Comparison of ENCODE assay signal across 15 cellular contexts in the genomic region with DNA sequence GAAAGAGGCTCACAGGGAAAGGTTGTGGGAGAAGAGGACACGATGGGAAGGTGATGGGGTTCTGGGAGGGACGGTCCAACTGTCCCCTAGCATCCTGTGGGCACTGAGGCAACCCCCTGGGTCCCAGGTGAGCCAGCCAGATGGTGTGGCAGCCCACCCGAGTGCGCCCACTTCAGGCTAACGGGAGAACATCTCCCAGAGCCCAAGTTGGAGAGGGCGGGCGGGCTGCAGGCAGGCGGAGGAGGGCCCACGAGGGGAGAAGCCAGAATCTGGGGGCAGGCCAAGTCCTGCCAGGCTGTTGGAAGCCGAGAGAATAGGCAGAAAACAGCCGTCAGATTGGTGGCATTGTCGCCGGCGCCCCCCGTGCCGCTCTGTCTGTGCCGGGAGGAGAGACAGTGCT. TPM values are rescaled to one million over a fixed set of nuclear protein-coding genes. Genes with fewer than 3 reads are reported as not detected.
DNase-seq lines count a peak whose midpoint lies in the region; ATAC-seq, FAIRE-seq and TF ChIP-seq lines count a peak whose summit lies in the region.
"Had no signal": no experiment of that assay in that cellular context is flagged by ENCODE, and none has a peak within 500 bp of the region (broad histone marks: within the 10 kb centered on the region; RNA-seq: fewer than 3 reads in every experiment).

No MANE protein-coding gene starts in this region.

- H3K9me2 ChIP-seq in Karpas-422 (replicated peaks; ENCODE audit: insufficient read depth, low read length) = no peaks in the 10 kb centered on the region

- H3K4me3 ChIP-seq in GM06990 (replicated peaks; ENCODE audit: low read depth, low read length) (no peak overlapping the region), Karpas-422 (ENCODE audit: low read length) (no peak overlapping the region)
- H3K4me3 ChIP-seq: body of pancreas, heart left ventricle, PC-9 had no signal

- H3K27me3 Mint-ChIP-seq in brain = peaks cover 3% of the 10 kb centered on the region
- H3K27me3 Mint-ChIP-seq in nephron (ENCODE audit: low read depth) = peaks cover 9% of the 10 kb centered on the region

- H3K4me1 ChIP-seq in Karpas-422 (ENCODE audit: low read length) = peaks cover 3% of the 10 kb centered on the region; the same call in 1 of the 2 replicates

- peaks cover 67% of the 10 kb centered on the region for H3K4me1 Mint-ChIP-seq in brain
- peaks cover 39% of the 10 kb centered on the region for H3K4me1 Mint-ChIP-seq in nephron
- H3K4me1 Mint-ChIP-seq: activated CD4-positive, alpha-beta T cell treated with anti-CD3 and anti-CD28 coated beads, Interleukin-2, amount 10 ng/mL, durations not matched to agents 7 days and 5 days; natural killer cell had no signal

- no peak overlapping the region for H3K9ac ChIP-seq in Karpas-422 (ENCODE audit: low read length)

- H3K36me3 ChIP-seq in GM06990 (ENCODE audit: control insufficient read depth, insufficient read depth, low read length) = no peaks in the 10 kb centered on the region
- H3K36me3 ChIP-seq in Karpas-422 (ENCODE audit: insufficient read depth, low read length) = no peaks in the 10 kb centered on the region
- H3K36me3 ChIP-seq: heart left ventricle had no signal

- H3K79me2 ChIP-seq in Karpas-422 (ENCODE audit: low read length) = no peaks in the 10 kb centered on the region

- no peak for ATAC-seq in HG03571 (IDR thresholded peaks at IDR 0.05; ENCODE audit: unreplicated experiment)
- ATAC-seq: body of pancreas, heart left ventricle had no signal

- peak overlapping the region in 1 of 5 experiments; percentile 40 for H3K4me3 Mint-ChIP-seq in brain
- H3K4me3 Mint-ChIP-seq in nephron = no peak overlapping the region
- H3K4me3 Mint-ChIP-seq: activated CD4-positive, alpha-beta T cell treated with anti-CD3 and anti-CD28 coated beads, Interleukin-2, amount 10 ng/mL, durations not matched to agents 7 days and 5 days; natural killer cell had no signal

- H3K27ac ChIP-seq in Karpas-422 (ENCODE audit: low read length) = no peak overlapping the region
- H3K27ac ChIP-seq: body of pancreas, heart left ventricle, PC-9 had no signal

- no peak overlapping the region for H2AFZ ChIP-seq in Karpas-422 (ENCODE audit: low read length)
- H2AFZ ChIP-seq: PC-9 had no signal

- DNase-seq in GM06990 (ENCODE audit: extremely low read depth, insufficient read length) (no peak), Karpas-422 (peak; percentile 71), SK-N-DZ (ENCODE audit: low spot score) (no peak), HTR-8/SVneo (ENCODE audit: insufficient read length, low spot score) (no peak), NCI-H226 (no peak)
- DNase-seq: activated CD4-positive, alpha-beta T cell treated with anti-CD3 and anti-CD28 coated beads, Interleukin-2, amount 10 ng/mL, durations not matched to agents 7 days and 5 days; body of pancreas; CD4-positive, CD25-positive, alpha-beta regulatory T cell; heart left ventricle; natural killer cell; PC-9 had no signal

- H4K20me1 ChIP-seq in Karpas-422 (ENCODE audit: insufficient read depth, low read depth, low read length) = no peaks in the 10 kb centered on the region

- H3K27ac Mint-ChIP-seq in brain (peak overlapping the region; percentile 76 to 98 (median 91)), nephron (peak overlapping the region; percentile 28 to 86 (median 76))
- H3K27ac Mint-ChIP-seq: activated CD4-positive, alpha-beta T cell treated with anti-CD3 and anti-CD28 coated beads, Interleukin-2, amount 10 ng/mL, durations not matched to agents 7 days and 5 days; CD4-positive, CD25-positive, alpha-beta regulatory T cell; natural killer cell had no signal

- H3K9me3 ChIP-seq in Karpas-422 (ENCODE audit: low read length) = no peaks in the 10 kb centered on the region
- H3K9me3 ChIP-seq: body of pancreas, heart left ventricle had no signal

- H3K27me3 ChIP-seq in GM06990 (replicated peaks; ENCODE audit: control insufficient read depth, insufficient read depth, low read length) = no peaks in the 10 kb centered on the region; the same call in 1 of the 2 replicates
- no peaks in the 10 kb centered on the region for H3K27me3 ChIP-seq in Karpas-422 (ENCODE audit: low read length)
- H3K27me3 ChIP-seq: body of pancreas had no signal

- no peaks in the 10 kb centered on the region for H3K9me3 Mint-ChIP-seq in brain
- no peaks in the 10 kb centered on the region for H3K9me3 Mint-ChIP-seq in nephron
- H3K9me3 Mint-ChIP-seq: activated CD4-positive, alpha-beta T cell treated with anti-CD3 and anti-CD28 coated beads, Interleukin-2, amount 10 ng/mL, durations not matched to agents 7 days and 5 days; CD4-positive, CD25-positive, alpha-beta regulatory T cell; natural killer cell had no signal

- no peak overlapping the region for H3K4me2 ChIP-seq in Karpas-422 (ENCODE audit: low read depth, low read length, poor library complexity, severe bottlenecking)
- H3K4me2 ChIP-seq: PC-9 had no signal

- no peak for FAIRE-seq in HTR-8/SVneo (lab: Jason Lieb, UNC)

- H3K36me3 Mint-ChIP-seq in brain = peaks cover 6% of the 10 kb centered on the region
- H3K36me3 Mint-ChIP-seq in nephron (ENCODE audit: low read depth) = peaks cover 17% of the 10 kb centered on the region
- H3K36me3 Mint-ChIP-seq: CD4-positive, CD25-positive, alpha-beta regulatory T cell; natural killer cell had no signal

- peak; percentile 5 for TF ChIP-seq CTCF in GM06990 (IDR thresholded peaks at IDR 0.05; ENCODE audit: insufficient read depth, low read length, poor library complexity, severe bottlenecking)
- TF ChIP-seq CTCF in brain (conservative IDR thresholded peaks at IDR 0.05) = peak; percentile 17 to 47
- peak in 2 of 3 experiments; percentile 25 for TF ChIP-seq CTCF in nephron (IDR thresholded peaks at IDR 0.05; ENCODE audit: unreplicated experiment in 3 of 3)

RNA-seq across cellular contexts. Expression of gene ABCC3, which starts 13.8 kb away (rescaled TPM):
- not detected in 2 replicates for total RNA-seq in Karpas-422 (2014; rRNA removed; shearing (Covaris generic); ENCODE audit: low replicate concordance)
- 0.97 TPM for polyA plus RNA-seq in brain (ENCODE audit: insufficient read depth, low read depth, low replicate concordance)
- 0.57 and 0.93 TPM in 2 replicates for polyA plus RNA-seq in SK-N-DZ (2014; cell fraction: cytosol; rRNA removed)
- 0.82 and 2.0 TPM in 2 replicates for polyA plus RNA-seq in SK-N-DZ (2014; cell fraction: nucleus; rRNA removed)
- total RNA-seq: activated CD4-positive, alpha-beta T cell treated with anti-CD3 and anti-CD28 coated beads, Interleukin-2, amount 10 ng/mL, durations not matched to agents 7 days and 5 days; T-helper 1 cell treated with Interleukin-12 subunit alpha and Interleukin-12 subunit beta and Interleukin-4 antibody, amounts not matched to agents 30 ng/mL and 1 ng/mL, for 36 hours had no signal
